17 cellular contexts compared by ENCODE assay signal in the genomic region with DNA sequence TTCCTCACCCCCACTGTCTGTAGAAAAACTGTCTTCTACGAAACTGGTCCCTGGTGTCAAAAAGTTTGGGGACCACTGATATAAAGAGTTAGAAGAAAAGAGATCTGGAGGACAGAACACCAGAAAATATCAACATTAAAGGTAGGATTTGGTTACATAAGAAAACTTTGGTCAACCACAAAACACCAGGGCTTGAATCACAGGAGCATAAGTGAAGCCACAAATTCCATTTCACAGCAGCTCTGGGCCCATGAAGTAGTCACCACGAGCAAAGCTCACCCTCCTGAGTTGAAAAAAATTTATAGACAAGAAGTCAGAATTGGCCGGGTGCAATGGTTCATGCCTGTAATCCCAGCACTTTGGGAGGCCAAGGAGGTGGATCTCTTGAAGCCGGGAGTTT. TPM values are rescaled to one million over a fixed set of nuclear protein-coding genes. Genes with fewer than 3 reads are reported as not detected.
A peak's percentile ranks its signal among the peaks of the same experiment; 100 is the strongest.
DNase-seq lines count a peak whose midpoint lies in the region; ATAC-seq and TF ChIP-seq lines count a peak whose summit lies in the region.
"Had no signal": no experiment of that assay in that cellular context is flagged by ENCODE, and none has a peak within 500 bp of the region (broad histone marks: within the 10 kb centered on the region; RNA-seq: fewer than 3 reads in every experiment).

No MANE protein-coding gene starts in this region.

- H3K4me3 Mint-ChIP-seq in T-helper 17 cell = no peak overlapping the region
- H3K4me3 Mint-ChIP-seq: activated T-helper 1 cell treated with anti-CD3 and anti-CD28 coated beads, Interleukin-12 subunit alpha, Interleukin-12 subunit beta, Interleukin-2, Interleukin-4 antibody, amounts not matched to agents 30 ng/mL and 10 ng/mL and 1 ng/mL, durations not matched to agents 14 hours and 24 hours and 36 hours; CD4-positive, alpha-beta memory T cell had no signal

- intact Hi-C loops in aorta (cut with DNase I) = no loop called here
- intact Hi-C loops in uterus (cut with DNase I; ENCODE audit: low total_unique reads) = no loop called here

- H3K27ac Mint-ChIP-seq in T-helper 17 cell = peak overlapping the region; percentile 61
- H3K27ac Mint-ChIP-seq: activated T-helper 1 cell treated with anti-CD3 and anti-CD28 coated beads, Interleukin-12 subunit alpha, Interleukin-12 subunit beta, Interleukin-2, Interleukin-4 antibody, amounts not matched to agents 30 ng/mL and 10 ng/mL and 1 ng/mL, durations not matched to agents 14 hours and 24 hours and 36 hours had no signal

- no peak for TF ChIP-seq POLR2A in uterus (IDR thresholded peaks at IDR 0.05)

- peaks cover 34% of the 10 kb centered on the region for H3K4me1 Mint-ChIP-seq in T-helper 17 cell

- no peaks in the 10 kb centered on the region for H3K36me3 ChIP-seq in aorta (ENCODE audit: control insufficient read depth in 1 of 2, insufficient read depth in 2 of 2, low read length in 1 of 2)
- no peaks in the 10 kb centered on the region for H3K36me3 ChIP-seq in uterus
- H3K36me3 ChIP-seq: ascending aorta, esophagus muscularis mucosa, ovary had no signal

- H3K36me3 Mint-ChIP-seq in T-helper 17 cell (ENCODE audit: low read depth) = peaks cover 4% of the 10 kb centered on the region

- no peaks in the 10 kb centered on the region for H3K27me3 Mint-ChIP-seq in T-helper 17 cell
- H3K27me3 Mint-ChIP-seq: CD4-positive, alpha-beta memory T cell had no signal

- 88 to 91% methylated on average over 4 of the region's 4 CpGs for WGBS in aorta, 2 donors

- H3K4me3 ChIP-seq in AG09309 (ENCODE audit: control insufficient read depth, low read depth, low read length) = no peak overlapping the region
- H3K4me3 ChIP-seq in aorta (ENCODE audit: low read length in 2 of 2) = no peak overlapping the region
- no peak overlapping the region for H3K4me3 ChIP-seq in uterus
- H3K4me3 ChIP-seq: ascending aorta, esophagus muscularis mucosa, ovary, skin epidermis, stomach had no signal

- no peak for TF ChIP-seq CTCF in AG09309 (IDR thresholded peaks at IDR 0.05; ENCODE audit: control insufficient read depth, insufficient read depth, low read depth, low read length, missing control alignments)
- no peak for TF ChIP-seq CTCF in uterus (IDR thresholded peaks at IDR 0.05)

- H3K9me3 ChIP-seq in T-helper 17 cell (ENCODE audit: control insufficient read depth, low read length, poor library complexity, severe bottlenecking) (no peaks in the 10 kb centered on the region), aorta (ENCODE audit: control insufficient read depth, low read length) (no peaks in the 10 kb centered on the region), uterus (no peaks in the 10 kb centered on the region)
- H3K9me3 ChIP-seq: ascending aorta, esophagus muscularis mucosa, ovary, stomach had no signal

- H3K4me1 ChIP-seq in aorta (ENCODE audit: control insufficient read depth in 1 of 2, insufficient read depth in 2 of 2, low read length in 2 of 2) (no peaks in the 10 kb centered on the region), uterus (no peaks in the 10 kb centered on the region)
- H3K4me1 ChIP-seq: ascending aorta had no signal

- H3K27me3 ChIP-seq in aorta (ENCODE audit: control insufficient read depth in 1 of 2, insufficient read depth in 2 of 2, low read length in 1 of 2) (no peaks in the 10 kb centered on the region), uterus (no peaks in the 10 kb centered on the region)
- H3K27me3 ChIP-seq: ascending aorta, esophagus muscularis mucosa, ovary, stomach had no signal

- peak; percentile 35 for ATAC-seq in T-helper 17 cell
- ATAC-seq in aorta (ENCODE audit: low FRiP score) = no peak
- ATAC-seq: left cardiac atrium had no signal

- H3K27ac ChIP-seq in aorta (ENCODE audit: low read depth in 1 of 2, low read length in 2 of 2) (no peak overlapping the region), uterus (no peak overlapping the region)
- H3K27ac ChIP-seq: ascending aorta, esophagus muscularis mucosa, ovary, skin epidermis, stomach had no signal

- DNase-seq in AG09309 (ENCODE audit: low read depth) (peak; percentile 39), EH (ENCODE audit: low read depth) (peak; percentile 37), T-helper 17 cell (no peak), fibroblast of peridontal ligament (ENCODE audit: extremely low read depth) (peak; percentile 34), aorta (no peak), NAMALWA (ENCODE audit: low spot score) (no peak), uterus (no peak)
- DNase-seq: CD4-positive, alpha-beta memory T cell; dermis blood vessel endothelial cell; left cardiac atrium; NCI-H524 treated with DMSO at 0.1 percent for 48 hours; ovary; stomach had no signal

RNA-seq across cellular contexts. Expression of gene RALGAPA1, which starts 19.4 kb away (rescaled TPM):
- total RNA-seq in T-helper 17 cell (10 to 100 TPM; 79.0 to 79.4 TPM), aorta (10 to 100 TPM; 90.8 to 91.0 TPM), uterus (100 to 1,000 TPM in 2 of 4 donors, 10 to 100 TPM in 2; 44.1 to 138 (median 108) TPM)
- 10 to 100 TPM in 1 of 2 donors, 1 to 10 TPM in 1; 5.1 to 21.6 TPM for polyA plus RNA-seq in aorta

RNA-seq across cellular contexts. Expression of gene BRMS1L, which starts 36.5 kb away (rescaled TPM):
- total RNA-seq in T-helper 17 cell (10 to 100 TPM in 1 of 2 donors, 1 to 10 TPM in 1; 5.3 to 15.4 TPM), aorta (10 to 100 TPM; 13.4 to 14.9 TPM), uterus (10 to 100 TPM in 2 of 4 donors, 1 to 10 TPM in 2; 1.5 to 16.3 (median 8.5) TPM)
- polyA plus RNA-seq in aorta = 10 to 100 TPM in 1 of 2 donors, 1 to 10 TPM in 1; 9.6 to 20.9 TPM

Comparison
In these comparisons a context has a peak if more than half of its experiments do, and no peak if none do; other contexts are left out.
1. DNase-seq: peak in AG09309 (single experiment), EH (single experiment) and fibroblast of peridontal ligament (single experiment); none in T-helper 17 cell (0 of 3), aorta (0 of 2), NAMALWA (single experiment) and uterus (0 of 2).